Comparison of ENCODE assay signal across 1 cellular context in the genomic region with DNA sequence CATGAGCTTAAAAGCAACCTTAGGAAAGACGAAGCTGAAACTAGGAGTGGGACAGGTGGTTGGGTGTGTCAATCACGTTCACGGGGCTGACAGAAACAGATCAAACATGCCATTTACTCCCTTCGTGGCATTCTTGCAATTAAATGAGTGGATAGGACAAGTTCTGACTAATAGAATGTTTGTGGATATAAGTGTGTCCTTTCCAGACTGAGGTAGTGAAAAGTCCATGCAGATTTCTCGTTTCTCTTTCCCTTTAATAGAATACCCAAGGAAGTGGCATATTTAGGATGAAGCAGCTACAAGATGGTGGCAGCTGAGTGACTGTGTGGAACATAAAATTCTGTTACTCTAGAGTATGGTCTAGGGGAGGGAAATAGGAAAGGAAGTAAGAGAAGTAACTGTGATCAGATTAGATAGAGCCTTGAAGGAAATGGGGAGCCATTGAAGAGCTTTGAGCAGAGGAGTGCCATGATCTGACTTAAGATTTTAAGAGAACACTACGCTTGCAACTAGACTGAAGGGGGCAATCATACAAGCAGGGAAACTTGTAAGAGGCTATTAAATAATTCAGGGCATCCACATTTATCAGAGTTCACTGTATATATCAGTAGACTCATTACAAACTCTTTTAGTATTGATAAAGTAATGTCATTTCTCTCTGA.
TF ChIP-seq lines count a peak whose summit lies in the region.

No MANE protein-coding gene starts in this region.

TF ChIP-seq in GM12878, 131 proteins besides CTCF, POLR2A, EP300 and RAD21:
- no peak for TF ChIP-seq E4F1 (IDR thresholded peaks at IDR 0.05; ENCODE audit: borderline replicate concordance, partially characterized antibody)
- TF ChIP-seq PKNOX1 (IDR thresholded peaks at IDR 0.05), result 0 out of 2 replicates have a peak, but pooled peaks have one; percentile 14
